ENCODE assay signal across 1 cellular context in genomic region chr19:55257461-55258411, GRCh38.
A peak's percentile ranks its signal among the peaks of the same experiment; 100 is the strongest.
TF ChIP-seq lines count a peak whose summit lies in the region.

No MANE protein-coding gene starts in this region.

TF ChIP-seq in HEK293, 187 proteins besides CTCF, POLR2A, EP300 and RAD21 (continued from another document and continues in another):
- TF ChIP-seq ZBTB44 (tag by site-specific recombination; IDR thresholded peaks at IDR 0.05): no peak
- no peak for TF ChIP-seq BCL11A (tag by site-specific recombination; IDR thresholded peaks at IDR 0.05; ENCODE audit: low read depth)
- no peak for TF ChIP-seq SETDB1 (IDR thresholded peaks at IDR 0.05; ENCODE audit: insufficient read length, low read length)
- TF ChIP-seq ZBTB1 (tag by site-specific recombination; IDR thresholded peaks at IDR 0.05): no peak
- peak; percentile 62 for TF ChIP-seq GLIS2 (tag by site-specific recombination; IDR thresholded peaks at IDR 0.05)
- no peak for TF ChIP-seq ZSCAN30 (tag by site-specific recombination; IDR thresholded peaks at IDR 0.05)
- TF ChIP-seq GFI1B (tag by site-specific recombination; IDR thresholded peaks at IDR 0.05): no peak
- TF ChIP-seq ZNF629 (tag by site-specific recombination; IDR thresholded peaks at IDR 0.05): no peak
- no peak for TF ChIP-seq ZBTB7A (tag by site-specific recombination; IDR thresholded peaks at IDR 0.05; ENCODE audit: low read depth)
- TF ChIP-seq REST (tag by site-specific recombination; IDR thresholded peaks at IDR 0.05): no peak
- peak; percentile 93 for TF ChIP-seq ZFHX2 (tag by site-specific recombination; conservative IDR thresholded peaks at IDR 0.05)
- no peak for TF ChIP-seq ZNF148 (tag by site-specific recombination; IDR thresholded peaks at IDR 0.05; ENCODE audit: borderline replicate concordance)
- TF ChIP-seq YY1 (tag by site-specific recombination; IDR thresholded peaks at IDR 0.05): no peak
- TF ChIP-seq OSR2 (tag by site-specific recombination; IDR thresholded peaks at IDR 0.05): no peak
- no peak for TF ChIP-seq ZNF677 (tag by site-specific recombination; IDR thresholded peaks at IDR 0.05)
- TF ChIP-seq ZNF645 (tag by site-specific recombination; IDR thresholded peaks at IDR 0.05): no peak
- no peak for TF ChIP-seq ZNF530 (tag by site-specific recombination; IDR thresholded peaks at IDR 0.05; ENCODE audit: low read depth)
- peak; percentile 46 for TF ChIP-seq ZNF398 (tag by site-specific recombination; IDR thresholded peaks at IDR 0.05)
- TF ChIP-seq ZEB2 (tag by site-specific recombination; IDR thresholded peaks at IDR 0.05): no peak
- no peak for TF ChIP-seq ZNF133 (tag by site-specific recombination; IDR thresholded peaks at IDR 0.05)
- peak; percentile 41; the same call in 1 of the 2 replicates for TF ChIP-seq ZBTB10 (tag by site-specific recombination; IDR thresholded peaks at IDR 0.05)
- peak; percentile 81 for TF ChIP-seq ZBTB17 (tag by site-specific recombination; IDR thresholded peaks at IDR 0.05)
- no peak for TF ChIP-seq ZNF18 (tag by site-specific recombination; IDR thresholded peaks at IDR 0.05)
- TF ChIP-seq ZNF561 (tag by site-specific recombination; IDR thresholded peaks at IDR 0.05; ENCODE audit: borderline replicate concordance): no peak
- TF ChIP-seq ZBTB11 (tag by site-specific recombination; conservative IDR thresholded peaks at IDR 0.05; ENCODE audit: low read depth): 0 out of 2 replicates have a peak, but pooled peaks have one; percentile 16
- no peak for TF ChIP-seq ZNF76 (tag by site-specific recombination; IDR thresholded peaks at IDR 0.05; ENCODE audit: borderline replicate concordance, low read depth)
- no peak for TF ChIP-seq ZNF670 (tag by site-specific recombination; IDR thresholded peaks at IDR 0.05; ENCODE audit: low read depth)
- no peak for TF ChIP-seq ZNF560 (tag by site-specific recombination; IDR thresholded peaks at IDR 0.05; ENCODE audit: borderline replicate concordance)
- no peak for TF ChIP-seq KLF8 (tag by site-specific recombination; IDR thresholded peaks at IDR 0.05)
- TF ChIP-seq ZNF394 (tag by site-specific recombination; IDR thresholded peaks at IDR 0.05; ENCODE audit: borderline replicate concordance): no peak; the same call in 1 of the 2 replicates
- no peak for TF ChIP-seq ZNF610 (tag by site-specific recombination; IDR thresholded peaks at IDR 0.05; ENCODE audit: borderline replicate concordance)
- no peak for TF ChIP-seq ZNF600 (tag by site-specific recombination; IDR thresholded peaks at IDR 0.05)
- TF ChIP-seq ZNF426 (tag by site-specific recombination; IDR thresholded peaks at IDR 0.05): no peak
- TF ChIP-seq INSM2 (tag by site-specific recombination; IDR thresholded peaks at IDR 0.05): no peak
- TF ChIP-seq ZBTB48 (tag by site-specific recombination; IDR thresholded peaks at IDR 0.05): no peak
- TF ChIP-seq ZNF366 (tag by site-specific recombination; conservative IDR thresholded peaks at IDR 0.05): 0 out of 2 replicates have a peak, but pooled peaks have one; percentile 10
- no peak for TF ChIP-seq ZNF16 (tag by site-specific recombination; IDR thresholded peaks at IDR 0.05; ENCODE audit: low read depth)
- TF ChIP-seq GLI4 (tag by site-specific recombination; IDR thresholded peaks at IDR 0.05): no peak
- TF ChIP-seq ZNF354C (tag by site-specific recombination; IDR thresholded peaks at IDR 0.05; ENCODE audit: borderline replicate concordance, low read depth): no peak
- no peak for TF ChIP-seq ZNF19 (tag by site-specific recombination; IDR thresholded peaks at IDR 0.05; ENCODE audit: low read depth)
- no peak for TF ChIP-seq ZNF239 (tag by site-specific recombination; IDR thresholded peaks at IDR 0.05)
- TF ChIP-seq SP3 (tag by site-specific recombination; IDR thresholded peaks at IDR 0.05): 0 out of 2 replicates have a peak, but pooled peaks have one; percentile 11
